Comparison of ENCODE assay signal across 12 cellular contexts in genomic region chr17:76179496-76180467, GRCh38. TPM values are rescaled to one million over a fixed set of nuclear protein-coding genes. Genes with fewer than 3 reads are reported as not detected.
DNase-seq lines count a peak whose midpoint lies in the region; ATAC-seq lines count a peak whose summit lies in the region.
"Had no signal": no experiment of that assay in that cellular context is flagged by ENCODE, and none has a peak within 500 bp of the region (broad histone marks: within the 10 kb centered on the region; RNA-seq: fewer than 3 reads in every experiment).

No MANE protein-coding gene starts in this region.

- no peaks in the 10 kb centered on the region for H3K9me3 Mint-ChIP-seq in activated naive CD4-positive, alpha-beta T cell treated with anti-CD3 and anti-CD28 coated beads for 36 hours
- H3K9me3 Mint-ChIP-seq in stimulated activated naive CD8-positive, alpha-beta T cell treated with anti-CD3 and anti-CD28 coated beads, Interleukin-15, amount 100 ng/mL, for 72 hours, result no peaks in the 10 kb centered on the region
- H3K9me3 Mint-ChIP-seq: dendritic cell treated with granulocyte-macrophage colony-stimulating factor and Interleukin-4, amounts not matched to agents 40 ng/mL and 50 ng/mL, for 4 days had no signal

- peak overlapping the region; percentile 94 for H3K27ac Mint-ChIP-seq in activated naive CD4-positive, alpha-beta T cell treated with anti-CD3 and anti-CD28 coated beads for 36 hours
- peak overlapping the region; percentile 97 to 99 for H3K27ac Mint-ChIP-seq in stimulated activated naive CD8-positive, alpha-beta T cell treated with anti-CD3 and anti-CD28 coated beads, Interleukin-15, amount 100 ng/mL, for 72 hours
- H3K27ac Mint-ChIP-seq: dendritic cell treated with granulocyte-macrophage colony-stimulating factor and Interleukin-4, amounts not matched to agents 40 ng/mL and 50 ng/mL, for 4 days had no signal

- ATAC-seq in stimulated activated naive CD8-positive, alpha-beta T cell treated with anti-CD3 and anti-CD28 coated beads, Interleukin-15, amount 100 ng/mL, for 72 hours, result peak; percentile 95
- ATAC-seq in HG03097 (IDR thresholded peaks at IDR 0.05; ENCODE audit: low FRiP score, unreplicated experiment) (no peak), HG03469 (IDR thresholded peaks at IDR 0.05; ENCODE audit: unreplicated experiment) (no peak)

- CTCF ChIA-PET in activated naive CD4-positive, alpha-beta T cell treated with anti-CD3 and anti-CD28 coated beads for 36 hours (lab: Charles Lee), result interaction anchor here (0.6 to 8.9 kb wide), 30 partner anchors 8 to 166 kb away, joined by 3 to 94 read pairs (median 4); partner anchors contain the start of gene UBALD2

- DNase-seq in activated naive CD4-positive, alpha-beta T cell treated with anti-CD3 and anti-CD28 coated beads for 36 hours, result peak; percentile 71
- DNase-seq in activated naive CD4-positive, alpha-beta T cell treated with anti-CD3 and anti-CD28 coated beads, Interleukin-2, amount 50 U/mL, for 16 hours, result no peak
- DNase-seq in RPMI8226, result peak; percentile 22
- peak; percentile 27 for DNase-seq in dermis blood vessel endothelial cell
- peak; percentile 30 to 76 for DNase-seq in stimulated activated naive CD8-positive, alpha-beta T cell treated with anti-CD3 and anti-CD28 coated beads, Interleukin-15, amount 100 ng/mL, for 72 hours
- DNase-seq in COR-L47 (lab: John Stamatoyannopoulos, UW), result no peak
- DNase-seq: PC-9 had no signal

- H3K36me3 Mint-ChIP-seq in activated naive CD4-positive, alpha-beta T cell treated with anti-CD3 and anti-CD28 coated beads for 36 hours (ENCODE audit: low read depth), result peaks cover 9% of the 10 kb centered on the region

- intact Hi-C loops in activated naive CD4-positive, alpha-beta T cell treated with anti-CD3 and anti-CD28 coated beads for 36 hours (cut with micrococcal nuclease), result loop anchor here (1.0 to 10.0 kb wide), 6 partner anchors 13 to 275 kb away; partner anchors contain the start of genes FOXJ1 and MRPL38

- no peaks in the 10 kb centered on the region for H3K27me3 Mint-ChIP-seq in activated naive CD4-positive, alpha-beta T cell treated with anti-CD3 and anti-CD28 coated beads for 36 hours (ENCODE audit: low read depth)
- no peaks in the 10 kb centered on the region for H3K27me3 Mint-ChIP-seq in stimulated activated naive CD8-positive, alpha-beta T cell treated with anti-CD3 and anti-CD28 coated beads, Interleukin-15, amount 100 ng/mL, for 72 hours
- H3K27me3 Mint-ChIP-seq: dendritic cell treated with granulocyte-macrophage colony-stimulating factor and Interleukin-4, amounts not matched to agents 40 ng/mL and 50 ng/mL, for 4 days had no signal

- peaks cover 64% of the 10 kb centered on the region for H3K4me1 Mint-ChIP-seq in activated naive CD4-positive, alpha-beta T cell treated with anti-CD3 and anti-CD28 coated beads for 36 hours (ENCODE audit: low read depth)
- peaks cover 67% of the 10 kb centered on the region for H3K4me1 Mint-ChIP-seq in stimulated activated naive CD8-positive, alpha-beta T cell treated with anti-CD3 and anti-CD28 coated beads, Interleukin-15, amount 100 ng/mL, for 72 hours

- H3K4me3 Mint-ChIP-seq in activated naive CD4-positive, alpha-beta T cell treated with anti-CD3 and anti-CD28 coated beads for 36 hours, result peak overlapping the region; percentile 63
- peak overlapping the region; percentile 72 to 93 for H3K4me3 Mint-ChIP-seq in stimulated activated naive CD8-positive, alpha-beta T cell treated with anti-CD3 and anti-CD28 coated beads, Interleukin-15, amount 100 ng/mL, for 72 hours
- H3K4me3 Mint-ChIP-seq: dendritic cell treated with granulocyte-macrophage colony-stimulating factor and Interleukin-4, amounts not matched to agents 40 ng/mL and 50 ng/mL, for 4 days had no signal

RNA-seq across cellular contexts. Expression of gene FOXJ1, which starts 38.7 kb away (rescaled TPM):
- total RNA-seq in activated naive CD4-positive, alpha-beta T cell treated with anti-CD3 and anti-CD28 coated beads for 36 hours, result under 1 TPM; 0.60 to 0.84 TPM
- 0.05 TPM in 1 of 2 replicates, not detected in the other for total RNA-seq in dermis blood vessel endothelial cell
- total RNA-seq: Daoy, myocyte had no signal

Comparison
In these comparisons a context has a peak if more than half of its experiments do, and no peak if none do; other contexts are left out.
1. DNase-seq: peak in activated naive CD4-positive, alpha-beta T cell treated with anti-CD3 and anti-CD28 coated beads for 36 hours (single experiment), RPMI8226 (single experiment), dermis blood vessel endothelial cell (single experiment) and stimulated activated naive CD8-positive, alpha-beta T cell treated with anti-CD3 and anti-CD28 coated beads, Interleukin-15, amount 100 ng/mL, for 72 hours (2 of 2); none in activated naive CD4-positive, alpha-beta T cell treated with anti-CD3 and anti-CD28 coated beads, Interleukin-2, amount 50 U/mL, for 16 hours (single experiment) and COR-L47 (single experiment).